2 cellular contexts compared by ENCODE assay signal in genomic region chr1:54163051-54163450, GRCh38.
A peak's percentile ranks its signal among the peaks of the same experiment; 100 is the strongest.
TF ChIP-seq lines count a peak whose summit lies in the region.

No MANE protein-coding gene starts in this region.

TF ChIP-seq in Ishikawa, 13 proteins besides CTCF, POLR2A, EP300 and RAD21:
- TF ChIP-seq ZBTB7A (IDR thresholded peaks at IDR 0.05; ENCODE audit: low read depth) (no peak), NFIC (IDR thresholded peaks at IDR 0.05) (0 out of 2 replicates have a peak, but pooled peaks have one; percentile 11)

TF ChIP-seq in K562, 482 proteins besides CTCF, POLR2A, EP300 and RAD21:
- TF ChIP-seq PKNOX1 (IDR thresholded peaks at IDR 0.05) (peak; percentile 71), CHD4 (IDR thresholded peaks at IDR 0.05; ENCODE audit: insufficient read depth, insufficient replicate concordance, low read depth, low read length, poor library complexity, severe bottlenecking) (no peak), ZNF174 (CRISPR knock-in tag; IDR thresholded peaks at IDR 0.05) (no peak), ZNF263 (CRISPR knock-in tag; IDR thresholded peaks at IDR 0.05; ENCODE audit: borderline replicate concordance) (peak; percentile 86), ZNF609 (CRISPR knock-in tag; IDR thresholded peaks at IDR 0.05; ENCODE audit: borderline replicate concordance) (no peak), MEF2D (tag; conservative IDR thresholded peaks at IDR 0.05; ENCODE audit: low read depth) (no peak), PHF21A (IDR thresholded peaks at IDR 0.05; ENCODE audit: borderline replicate concordance, low read depth) (no peak)
